In genomic region chr6:110509617-110510231, GRCh38 we compare ENCODE assay signal across 11 cellular contexts. TPM values are rescaled to one million over a fixed set of nuclear protein-coding genes. Genes with fewer than 3 reads are reported as not detected.
DNase-seq lines count a peak whose midpoint lies in the region; TF ChIP-seq lines count a peak whose summit lies in the region.
"Had no signal": no experiment of that assay in that cellular context is flagged by ENCODE, and none has a peak within 500 bp of the region (broad histone marks: within the 10 kb centered on the region; RNA-seq: fewer than 3 reads in every experiment).

No MANE protein-coding gene starts in this region.

- no peak overlapping the region for H3K4me3 ChIP-seq in adipocyte (ENCODE audit: low read length)
- no peak overlapping the region for H3K4me3 ChIP-seq in ascending aorta
- no peak overlapping the region for H3K4me3 ChIP-seq in effector memory CD4-positive, alpha-beta T cell (ENCODE audit: insufficient read depth, low read depth, low read length, poor library complexity, severe bottlenecking)
- H3K4me3 ChIP-seq: BLaER1, coronary artery had no signal

- H3K27me3 Mint-ChIP-seq in activated CD4-positive, alpha-beta memory T cell treated with anti-CD3 and anti-CD28 coated beads for 36 hours: peaks cover 12% of the 10 kb centered on the region

- H3K9ac ChIP-seq in adipocyte (ENCODE audit: low read length): no peak overlapping the region
- H3K9ac ChIP-seq: BLaER1 had no signal

- peaks cover 4% of the 10 kb centered on the region for H3K4me1 Mint-ChIP-seq in activated CD4-positive, alpha-beta memory T cell treated with anti-CD3 and anti-CD28 coated beads for 36 hours (ENCODE audit: low read depth)

- POLR2A ChIA-PET in activated CD4-positive, alpha-beta memory T cell treated with anti-CD3 and anti-CD28 coated beads for 36 hours (lab: Charles Lee): no interaction called here

- H3K27ac ChIP-seq in ascending aorta: no peak overlapping the region
- H3K27ac ChIP-seq in effector memory CD4-positive, alpha-beta T cell (ENCODE audit: insufficient read depth, low read length, poor library complexity, severe bottlenecking): no peak overlapping the region
- H3K27ac ChIP-seq: BLaER1, coronary artery had no signal

- intact Hi-C loops in ascending aorta (cut with DNase I): no loop called here
- intact Hi-C loops in activated CD4-positive, alpha-beta memory T cell treated with anti-CD3 and anti-CD28 coated beads for 36 hours (cut with micrococcal nuclease): no loop called here

- H3K9me3 ChIP-seq in adipocyte (ENCODE audit: control insufficient read depth, low read length) (no peaks in the 10 kb centered on the region), ascending aorta (no peaks in the 10 kb centered on the region)
- no peaks in the 10 kb centered on the region for H3K9me3 ChIP-seq in effector memory CD4-positive, alpha-beta T cell (ENCODE audit: control insufficient read depth, low read length)

- CTCF ChIA-PET in activated CD4-positive, alpha-beta memory T cell treated with anti-CD3 and anti-CD28 coated beads for 36 hours (lab: Charles Lee): no interaction called here

- H3K27ac Mint-ChIP-seq in activated CD4-positive, alpha-beta memory T cell treated with anti-CD3 and anti-CD28 coated beads for 36 hours: no peak overlapping the region

- H3K27me3 ChIP-seq in adipocyte (replicated peaks; ENCODE audit: control insufficient read depth, insufficient read depth, low read length) (no peaks in the 10 kb centered on the region), ascending aorta (no peaks in the 10 kb centered on the region)
- H3K27me3 ChIP-seq in effector memory CD4-positive, alpha-beta T cell (replicated peaks; ENCODE audit: control insufficient read depth, insufficient read depth, low read length, poor library complexity, severe bottlenecking): no peaks in the 10 kb centered on the region
- H3K27me3 ChIP-seq: BLaER1 had no signal

- no peak overlapping the region for H3K4me3 Mint-ChIP-seq in activated CD4-positive, alpha-beta memory T cell treated with anti-CD3 and anti-CD28 coated beads for 36 hours

- H3K36me3 ChIP-seq in adipocyte (ENCODE audit: control insufficient read depth, insufficient read depth, low read length, severe bottlenecking) (no peaks in the 10 kb centered on the region), ascending aorta (no peaks in the 10 kb centered on the region)
- no peaks in the 10 kb centered on the region for H3K36me3 ChIP-seq in effector memory CD4-positive, alpha-beta T cell (ENCODE audit: control insufficient read depth, insufficient read depth, low read length)
- H3K36me3 ChIP-seq: BLaER1 had no signal

- H3K9me3 Mint-ChIP-seq in activated CD4-positive, alpha-beta memory T cell treated with anti-CD3 and anti-CD28 coated beads for 36 hours: no peaks in the 10 kb centered on the region

- H3K4me1 ChIP-seq in adipocyte (ENCODE audit: control insufficient read depth, insufficient read depth, low read length) (peaks cover 9% of the 10 kb centered on the region), ascending aorta (no peaks in the 10 kb centered on the region)
- H3K4me1 ChIP-seq in effector memory CD4-positive, alpha-beta T cell (ENCODE audit: control insufficient read depth, insufficient read depth, low read length, poor library complexity, severe bottlenecking): no peaks in the 10 kb centered on the region
- H3K4me1 ChIP-seq: BLaER1 had no signal

- H3K36me3 Mint-ChIP-seq in activated CD4-positive, alpha-beta memory T cell treated with anti-CD3 and anti-CD28 coated beads for 36 hours: no peaks in the 10 kb centered on the region

- DNase-seq in A172 (ENCODE audit: low spot score) (peak; percentile 92), HS-5 (ENCODE audit: low read depth) (peak; percentile 68), adipocyte (ENCODE audit: low read depth) (peak; percentile 17), iris pigment epithelial cell (ENCODE audit: low read depth) (peak; percentile 82), ascending aorta (ENCODE audit: low spot score in 2 of 2) (no peak), NCI-H2107 treated with DMSO at 0.1 percent for 48 hours (lab: John Stamatoyannopoulos, UW; ENCODE audit: unreplicated experiment) (no peak)
- no peak for DNase-seq in effector memory CD4-positive, alpha-beta T cell
- DNase-seq in activated CD4-positive, alpha-beta memory T cell treated with anti-CD3 and anti-CD28 coated beads for 36 hours: no peak
- DNase-seq: KG1 had no signal

- TF ChIP-seq CTCF in ascending aorta (IDR thresholded peaks at IDR 0.05): no peak

RNA-seq across cellular contexts. Expression of gene SLC22A16, which starts 33.3 kb away (rescaled TPM):
- not detected in 2 replicates for total RNA-seq in A172 (2014; rRNA removed; shearing (Covaris generic))
- total RNA-seq in ascending aorta: not detected
- not detected for total RNA-seq in activated CD4-positive, alpha-beta memory T cell treated with anti-CD3 and anti-CD28 coated beads for 36 hours

Comparison
In these comparisons a context has a peak if more than half of its experiments do, and no peak if none do; other contexts are left out.
1. DNase-seq: peak in A172 (single experiment), HS-5 (single experiment), adipocyte (single experiment) and iris pigment epithelial cell (single experiment); none in ascending aorta (0 of 2), NCI-H2107 treated with DMSO at 0.1 percent for 48 hours (single experiment), effector memory CD4-positive, alpha-beta T cell (0 of 3) and activated CD4-positive, alpha-beta memory T cell treated with anti-CD3 and anti-CD28 coated beads for 36 hours (single experiment).